Comparison of ENCODE assay signal across 1 cellular context in the genomic region with DNA sequence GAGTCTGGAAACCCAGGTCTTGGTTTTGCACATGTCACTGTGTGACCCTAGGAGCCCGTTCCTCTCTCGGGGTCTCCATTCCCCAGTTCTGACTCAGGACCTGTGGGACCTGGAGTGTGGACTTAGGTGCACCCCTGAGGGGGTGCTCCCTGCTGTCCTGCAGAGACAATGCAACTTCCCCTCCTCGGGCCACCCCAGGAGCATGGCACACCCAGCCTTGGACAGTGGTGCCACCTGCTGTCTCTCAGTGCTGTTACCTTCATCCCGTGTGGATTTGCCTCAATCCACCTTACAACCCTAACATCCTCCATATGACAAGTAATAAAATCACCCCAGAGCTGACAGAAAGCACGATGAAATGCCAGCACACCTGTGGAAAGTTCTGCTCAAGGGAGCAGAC.
TF ChIP-seq lines count a peak whose summit lies in the region.

No MANE protein-coding gene starts in this region.

TF ChIP-seq in HepG2, 621 proteins besides CTCF, POLR2A, EP300 and RAD21:
- TF ChIP-seq MAFF (IDR thresholded peaks at IDR 0.05; ENCODE audit: low read depth, low read length) (no peak), STAG1 (CRISPR knock-in tag; IDR thresholded peaks at IDR 0.05) (peak; percentile 85), SMC3 (IDR thresholded peaks at IDR 0.05; ENCODE audit: low read length) (peak; percentile 43), FOXA3 (CRISPR knock-in tag; IDR thresholded peaks at IDR 0.05) (no peak)
- TF ChIP-seq, protein P1, sequence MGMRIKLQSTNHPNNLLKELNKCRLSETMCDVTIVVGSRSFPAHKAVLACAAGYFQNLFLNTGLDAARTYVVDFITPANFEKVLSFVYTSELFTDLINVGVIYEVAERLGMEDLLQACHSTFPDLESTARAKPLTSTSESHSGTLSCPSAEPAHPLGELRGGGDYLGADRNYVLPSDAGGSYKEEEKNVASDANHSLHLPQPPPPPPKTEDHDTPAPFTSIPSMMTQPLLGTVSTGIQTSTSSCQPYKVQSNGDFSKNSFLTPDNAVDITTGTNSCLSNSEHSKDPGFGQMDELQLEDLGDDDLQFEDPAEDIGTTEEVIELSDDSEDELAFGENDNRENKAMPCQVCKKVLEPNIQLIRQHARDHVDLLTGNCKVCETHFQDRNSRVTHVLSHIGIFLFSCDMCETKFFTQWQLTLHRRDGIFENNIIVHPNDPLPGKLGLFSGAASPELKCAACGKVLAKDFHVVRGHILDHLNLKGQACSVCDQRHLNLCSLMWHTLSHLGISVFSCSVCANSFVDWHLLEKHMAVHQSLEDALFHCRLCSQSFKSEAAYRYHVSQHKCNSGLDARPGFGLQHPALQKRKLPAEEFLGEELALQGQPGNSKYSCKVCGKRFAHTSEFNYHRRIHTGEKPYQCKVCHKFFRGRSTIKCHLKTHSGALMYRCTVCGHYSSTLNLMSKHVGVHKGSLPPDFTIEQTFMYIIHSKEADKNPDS (CRISPR knock-in tag; IDR thresholded peaks at IDR 0.05), result no peak
- TF ChIP-seq, protein P2, sequence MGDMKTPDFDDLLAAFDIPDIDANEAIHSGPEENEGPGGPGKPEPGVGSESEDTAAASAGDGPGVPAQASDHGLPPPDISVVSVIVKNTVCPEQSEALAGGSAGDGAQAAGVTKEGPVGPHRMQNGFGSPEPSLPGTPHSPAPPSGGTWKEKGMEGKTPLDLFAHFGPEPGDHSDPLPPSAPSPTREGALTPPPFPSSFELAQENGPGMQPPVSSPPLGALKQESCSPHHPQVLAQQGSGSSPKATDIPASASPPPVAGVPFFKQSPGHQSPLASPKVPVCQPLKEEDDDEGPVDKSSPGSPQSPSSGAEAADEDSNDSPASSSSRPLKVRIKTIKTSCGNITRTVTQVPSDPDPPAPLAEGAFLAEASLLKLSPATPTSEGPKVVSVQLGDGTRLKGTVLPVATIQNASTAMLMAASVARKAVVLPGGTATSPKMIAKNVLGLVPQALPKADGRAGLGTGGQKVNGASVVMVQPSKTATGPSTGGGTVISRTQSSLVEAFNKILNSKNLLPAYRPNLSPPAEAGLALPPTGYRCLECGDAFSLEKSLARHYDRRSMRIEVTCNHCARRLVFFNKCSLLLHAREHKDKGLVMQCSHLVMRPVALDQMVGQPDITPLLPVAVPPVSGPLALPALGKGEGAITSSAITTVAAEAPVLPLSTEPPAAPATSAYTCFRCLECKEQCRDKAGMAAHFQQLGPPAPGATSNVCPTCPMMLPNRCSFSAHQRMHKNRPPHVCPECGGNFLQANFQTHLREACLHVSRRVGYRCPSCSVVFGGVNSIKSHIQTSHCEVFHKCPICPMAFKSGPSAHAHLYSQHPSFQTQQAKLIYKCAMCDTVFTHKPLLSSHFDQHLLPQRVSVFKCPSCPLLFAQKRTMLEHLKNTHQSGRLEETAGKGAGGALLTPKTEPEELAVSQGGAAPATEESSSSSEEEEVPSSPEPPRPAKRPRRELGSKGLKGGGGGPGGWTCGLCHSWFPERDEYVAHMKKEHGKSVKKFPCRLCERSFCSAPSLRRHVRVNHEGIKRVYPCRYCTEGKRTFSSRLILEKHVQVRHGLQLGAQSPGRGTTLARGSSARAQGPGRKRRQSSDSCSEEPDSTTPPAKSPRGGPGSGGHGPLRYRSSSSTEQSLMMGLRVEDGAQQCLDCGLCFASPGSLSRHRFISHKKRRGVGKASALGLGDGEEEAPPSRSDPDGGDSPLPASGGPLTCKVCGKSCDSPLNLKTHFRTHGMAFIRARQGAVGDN (CRISPR knock-in tag; IDR thresholded peaks at IDR 0.05), result 0 out of 2 replicates have a peak, but pooled peaks have one; percentile 16
- TF ChIP-seq, protein P3, sequence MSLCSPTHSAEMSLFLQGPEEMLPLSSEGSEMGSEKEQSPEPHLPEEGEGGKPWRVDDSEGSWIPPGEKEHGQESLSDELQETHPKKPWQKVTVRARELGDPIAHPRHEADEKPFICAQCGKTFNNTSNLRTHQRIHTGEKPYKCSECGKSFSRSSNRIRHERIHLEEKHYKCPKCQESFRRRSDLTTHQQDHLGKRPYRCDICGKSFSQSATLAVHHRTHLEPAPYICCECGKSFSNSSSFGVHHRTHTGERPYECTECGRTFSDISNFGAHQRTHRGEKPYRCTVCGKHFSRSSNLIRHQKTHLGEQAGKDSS (CRISPR knock-in tag; IDR thresholded peaks at IDR 0.05; ENCODE audit: borderline replicate concordance, low read depth), result peak; percentile 71; the same call in 1 of the 2 replicates
TF ChIP-seq in HepG2: peak in this region for 4.
